11 cellular contexts compared by ENCODE assay signal in genomic region chr11:94934362-94934761, GRCh38. TPM values are rescaled to one million over a fixed set of nuclear protein-coding genes. Genes with fewer than 3 reads are reported as not detected.
DNase-seq lines count a peak whose midpoint lies in the region; ATAC-seq, FAIRE-seq and TF ChIP-seq lines count a peak whose summit lies in the region.
"Had no signal": no experiment of that assay in that cellular context is flagged by ENCODE, and none has a peak within 500 bp of the region (broad histone marks: within the 10 kb centered on the region; RNA-seq: fewer than 3 reads in every experiment).

No MANE protein-coding gene starts in this region.

- DNase-seq in DMS 273 treated with DMSO at 0.1 percent for 48 hours (lab: John Stamatoyannopoulos, UW), result peak; percentile 6
- peak; percentile 44 for DNase-seq in MG63
- peak; percentile 66 for DNase-seq in endodermal cell
- peak; percentile 27 for DNase-seq in non-pigmented ciliary epithelial cell (ENCODE audit: low read depth)
- no peak for DNase-seq in UCSD-AML1 (lab: John Stamatoyannopoulos, UW; ENCODE audit: unreplicated experiment)
- no peak for DNase-seq in urothelium cell line (ENCODE audit: low spot score)
- DNase-seq in natural killer cell, result no peak
- DNase-seq in SIG-M5 treated with dmso at 0.1 percent for 504 hours (lab: John Stamatoyannopoulos, UW; ENCODE audit: unreplicated experiment), result no peak
- DNase-seq: activated gamma-delta T cell, right lobe of liver had no signal

- H3K36me3 ChIP-seq in MG63 (no peaks in the 10 kb centered on the region), endodermal cell (ENCODE audit: control insufficient read depth, insufficient read depth, low read length) (no peaks in the 10 kb centered on the region)
- H3K36me3 ChIP-seq: right lobe of liver, SJSA1 had no signal

- no peak overlapping the region for H3K27ac ChIP-seq in endodermal cell (ENCODE audit: low read depth, low read length)

- no peaks in the 10 kb centered on the region for H3K4me1 ChIP-seq in endodermal cell (ENCODE audit: control insufficient read depth, insufficient read depth, low read length)
- H3K4me1 ChIP-seq: right lobe of liver had no signal

- H3K27ac Mint-ChIP-seq in endodermal cell (peak overlapping the region; percentile 32), natural killer cell (no peak overlapping the region)

- no peaks in the 10 kb centered on the region for H3K36me3 Mint-ChIP-seq in endodermal cell (ENCODE audit: low read depth)
- no peaks in the 10 kb centered on the region for H3K36me3 Mint-ChIP-seq in natural killer cell

- H3K4me3 ChIP-seq in MG63, result no peak overlapping the region
- no peak overlapping the region for H3K4me3 ChIP-seq in endodermal cell (ENCODE audit: low read length)
- H3K4me3 ChIP-seq: right lobe of liver, SJSA1 had no signal

- H3K27me3 ChIP-seq in MG63, result no peaks in the 10 kb centered on the region
- no peaks in the 10 kb centered on the region for H3K27me3 ChIP-seq in endodermal cell (ENCODE audit: control insufficient read depth, insufficient read depth, low read length, poor library complexity, severe bottlenecking)
- H3K27me3 ChIP-seq: right lobe of liver, SJSA1 had no signal

- no peak for ATAC-seq in natural killer cell

- TF ChIP-seq CTCF in endodermal cell (conservative IDR thresholded peaks at IDR 0.05) (no peak), natural killer cell (IDR thresholded peaks at IDR 0.05) (no peak)

- H3K27me3 Mint-ChIP-seq in endodermal cell (ENCODE audit: insufficient read depth), result peaks cover 3% of the 10 kb centered on the region
- H3K27me3 Mint-ChIP-seq in natural killer cell (ENCODE audit: low read depth in 2 of 2), result peaks cover 6 to 20% of the 10 kb centered on the region in 2 donors

- H3K9ac ChIP-seq in endodermal cell (ENCODE audit: extremely low read depth, low read length, poor library complexity, severe bottlenecking), result no peak overlapping the region

- peaks cover 2% of the 10 kb centered on the region for H3K9me3 Mint-ChIP-seq in endodermal cell
- H3K9me3 Mint-ChIP-seq in natural killer cell, result no peaks in the 10 kb centered on the region

- peaks cover 20% of the 10 kb centered on the region for H3K4me1 Mint-ChIP-seq in endodermal cell
- H3K4me1 Mint-ChIP-seq in natural killer cell, result no peaks in the 10 kb centered on the region

- H3K4me3 Mint-ChIP-seq in endodermal cell (no peak overlapping the region), natural killer cell (no peak overlapping the region)

- 79 to 93% methylated on average over 4 of the region's 4 CpGs for WGBS in endodermal cell (ENCODE audit: insufficient coverage in 1 of 2, insufficient read length in 1 of 2), 2 experiments

- H3K9me3 ChIP-seq in MG63 (no peaks in the 10 kb centered on the region), endodermal cell (ENCODE audit: control insufficient read depth, low read length) (no peaks in the 10 kb centered on the region)
- H3K9me3 ChIP-seq: right lobe of liver, SJSA1 had no signal

- intact Hi-C loops in natural killer cell (cut with micrococcal nuclease), result no loop called here

- FAIRE-seq in urothelium cell line (lab: Jason Lieb, UNC), result no peak

RNA-seq across cellular contexts. Expression of gene CWC15, which starts 39.0 kb away (rescaled TPM):
- 62.2 and 63.9 TPM in 2 replicates for total RNA-seq in MG63 (2014; rRNA removed; shearing (Covaris generic); ENCODE audit: low replicate concordance)
- total RNA-seq in endodermal cell, result 10 to 100 TPM; 73.9 to 81.4 TPM
- 76.4 TPM for polyA plus RNA-seq in endodermal cell (2013, experiment 1 of 2)
- polyA plus RNA-seq in endodermal cell (2013, experiment 2 of 2), result 80.9 TPM
- total RNA-seq in natural killer cell, result 10 to 100 TPM; 76.8 to 90.7 (median 81.3) TPM

RNA-seq across cellular contexts. Expression of gene KDM4D, which starts 39.1 kb away (rescaled TPM):
- total RNA-seq in MG63 (2014; rRNA removed; shearing (Covaris generic); ENCODE audit: low replicate concordance), result 0.89 and 0.91 TPM in 2 replicates
- total RNA-seq in endodermal cell, result 1 to 10 TPM; 1.7 to 3.1 TPM
- polyA plus RNA-seq in endodermal cell (2013, experiment 1 of 2), result 3.8 TPM
- 3.0 TPM for polyA plus RNA-seq in endodermal cell (2013, experiment 2 of 2)
- total RNA-seq in natural killer cell, result under 1 TPM in 2 of 3 donors, not detected in 1; 0.14 to 0.32 TPM

Comparison
In these comparisons a context has a peak if more than half of its experiments do, and no peak if none do; other contexts are left out.
1. DNase-seq: peak in DMS 273 treated with DMSO at 0.1 percent for 48 hours (single experiment), MG63 (single experiment), endodermal cell (single experiment) and non-pigmented ciliary epithelial cell (single experiment); none in UCSD-AML1 (single experiment), urothelium cell line (single experiment), natural killer cell (single experiment) and SIG-M5 treated with dmso at 0.1 percent for 504 hours (single experiment).